In the genomic region with DNA sequence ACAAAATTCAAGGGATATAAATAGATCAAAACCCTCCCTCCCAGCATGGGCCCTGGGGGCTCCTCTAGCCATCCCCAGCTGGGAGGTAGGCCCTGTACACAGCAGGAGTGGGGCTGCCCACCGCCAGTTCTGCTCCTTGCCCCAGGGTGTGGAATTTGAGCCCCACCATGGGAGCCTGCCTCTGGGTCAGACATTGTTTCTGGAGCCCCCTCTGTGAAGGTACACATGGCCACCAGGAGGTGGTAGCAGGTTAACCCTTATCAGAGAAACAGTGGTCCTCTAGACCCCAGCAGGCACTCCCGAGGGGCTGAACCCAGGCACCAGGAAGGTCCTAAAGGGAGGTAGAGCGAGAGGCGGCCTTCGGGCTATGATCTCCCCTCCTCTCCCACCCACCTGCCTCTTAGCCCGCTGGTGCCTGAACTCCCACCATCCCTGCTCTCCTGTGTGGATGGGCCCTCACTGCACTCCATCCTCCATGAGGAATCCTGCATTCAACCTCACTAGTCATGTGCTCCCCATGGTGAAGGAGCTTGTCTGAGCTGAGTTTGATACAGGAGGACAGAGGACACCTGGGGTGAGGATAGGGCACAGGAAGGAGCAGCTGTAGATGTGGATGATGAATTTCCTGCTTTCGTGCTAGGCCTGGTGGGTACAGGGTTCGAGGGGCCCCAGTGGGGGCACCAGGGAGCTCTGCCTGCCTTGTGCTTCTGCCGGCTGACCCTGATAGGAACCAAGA, we compare ENCODE assay signal across 16 cellular contexts.
"Had no signal": no experiment of that assay in that cellular context is flagged by ENCODE, and none has a peak within 500 bp of the region (broad histone marks: within the 10 kb centered on the region; RNA-seq: fewer than 3 reads in every experiment).

No MANE protein-coding gene starts in this region.

- H3K9me3 ChIP-seq: mucosa of descending colon, uterus had no signal

- H3K36me3 Mint-ChIP-seq: activated naive CD4-positive, alpha-beta T cell treated with anti-CD3 and anti-CD28 coated beads, Interleukin-2, amount 50 U/mL, for 72 hours; naive thymus-derived CD8-positive, alpha-beta T cell had no signal

- H3K4me3 Mint-ChIP-seq: naive thymus-derived CD8-positive, alpha-beta T cell had no signal

- ATAC-seq: activated naive CD4-positive, alpha-beta T cell treated with anti-CD3 and anti-CD28 coated beads, Interleukin-2, amount 50 U/mL, for 72 hours; mucosa of descending colon; naive thymus-derived CD8-positive, alpha-beta T cell; right cardiac atrium had no signal

- H3K4me1 ChIP-seq: uterus had no signal

- DNase-seq: activated CD4-positive, alpha-beta T cell treated with anti-CD3 and anti-CD28 coated beads, Interleukin-2, amount 50 U/mL, for 4 hours; activated CD4-positive, CD25-positive, alpha-beta regulatory T cell treated with anti-CD3 and anti-CD28 coated beads, Interleukin-2, amount 50 U/mL, for 72 hours; activated effector memory CD4-positive, alpha-beta T cell treated with anti-CD3 and anti-CD28 coated beads, Interleukin-2, amount 50 U/mL, for 16 hours; activated T-cell treated with anti-CD3 and anti-CD28 coated beads, Interleukin-2, amount 50 U/mL, for 1 hour; amygdala; brain microvascular endothelial cell; effector memory CD4-positive, alpha-beta T cell; hypothalamus; mucosa of descending colon; naive thymus-derived CD8-positive, alpha-beta T cell; right cardiac atrium; uterus had no signal

- H3K27ac ChIP-seq: brain microvascular endothelial cell, epithelial cell of prostate, uterus had no signal

- H3K4me3 ChIP-seq: mucosa of descending colon, smooth muscle cell, uterus had no signal

- H3K27me3 ChIP-seq: brain microvascular endothelial cell, uterus had no signal

- H3K9me3 Mint-ChIP-seq: activated naive CD4-positive, alpha-beta T cell treated with anti-CD3 and anti-CD28 coated beads, Interleukin-2, amount 50 U/mL, for 72 hours; naive thymus-derived CD8-positive, alpha-beta T cell had no signal

- H3K27ac Mint-ChIP-seq: activated naive CD4-positive, alpha-beta T cell treated with anti-CD3 and anti-CD28 coated beads, Interleukin-2, amount 50 U/mL, for 72 hours; progenitor cell of endocrine pancreas had no signal

- H3K36me3 ChIP-seq: brain microvascular endothelial cell, uterus had no signal

- H3K4me2 ChIP-seq: smooth muscle cell had no signal
